In genomic region chr2:102103992-102104871, GRCh38 we compare ENCODE assay signal across 8 cellular contexts. TPM values are rescaled to one million over a fixed set of nuclear protein-coding genes. Genes with fewer than 3 reads are reported as not detected.
DNase-seq lines count a peak whose midpoint lies in the region; ATAC-seq, FAIRE-seq and TF ChIP-seq lines count a peak whose summit lies in the region.

No MANE protein-coding gene starts in this region.

- H3K4me3 ChIP-seq in Peyer's patch, result peak overlapping the region; percentile 12 to 38 (median 28)
- H3K4me3 ChIP-seq in kidney (ENCODE audit: low read length in 2 of 2), result peak overlapping the region; percentile 48 to 51

- H3K36me3 ChIP-seq in Peyer's patch, result no peaks in the 10 kb centered on the region
- H3K36me3 ChIP-seq in kidney (ENCODE audit: control insufficient read depth in 1 of 2, insufficient read depth in 2 of 2, low read length in 2 of 2), result no peaks in the 10 kb centered on the region

- peak; percentile 66 for ATAC-seq in HG02571 (IDR thresholded peaks at IDR 0.05; ENCODE audit: unreplicated experiment)
- ATAC-seq in activated naive CD4-positive, alpha-beta T cell treated with anti-CD3 and anti-CD28 coated beads, Interleukin-2, amount 50 U/mL, for 72 hours, result peak; percentile 74 to 82

- H3K4me1 ChIP-seq in Peyer's patch (no peaks in the 10 kb centered on the region), kidney (ENCODE audit: control insufficient read depth in 1 of 2, insufficient read depth in 1 of 2, low read depth in 1 of 2, low read length in 2 of 2) (peaks cover 10 to 16% of the 10 kb centered on the region in 2 donors)

- intact Hi-C loops in kidney (cut with DNase I), result no loop called here

- peak overlapping the region; percentile 67 to 89 for H3K27ac Mint-ChIP-seq in activated naive CD4-positive, alpha-beta T cell treated with anti-CD3 and anti-CD28 coated beads, Interleukin-2, amount 50 U/mL, for 72 hours

- DNase-seq in GM10248 (ENCODE audit: extremely low spot score), result peak; percentile 34
- peak in 2 of 3 donors; percentile 22 to 77 for DNase-seq in Peyer's patch
- DNase-seq in activated naive CD4-positive, alpha-beta T cell treated with anti-CD3 and anti-CD28 coated beads, Interleukin-2, amount 50 U/mL, for 72 hours (ENCODE audit: low spot score in 2 of 2), result peak; percentile 74 to 76
- DNase-seq in kidney, result peak; percentile 89
- DNase-seq in stimulated activated CD4-positive, alpha-beta T cell treated with anti-CD3 and anti-CD28 coated beads, Interleukin-4, amount 100 ng/mL, for 48 hours (ENCODE audit: low read depth in 2 of 2), result peak; percentile 77 to 78
- DNase-seq in nucleus accumbens (lab: John Stamatoyannopoulos, UW), result no peak
- no peak for DNase-seq in NCI-H2171 treated with DMSO at 0.1 percent for 48 hours (lab: John Stamatoyannopoulos, UW)

- H3K27ac ChIP-seq in Peyer's patch (peak overlapping the region; percentile 29 to 61 (median 52)), kidney (ENCODE audit: low read depth in 2 of 2, low read length in 2 of 2) (peak overlapping the region; percentile 74 to 75)

- no peak for TF ChIP-seq POLR2A in Peyer's patch (IDR thresholded peaks at IDR 0.05)

- H3K27me3 ChIP-seq in Peyer's patch, result no peaks in the 10 kb centered on the region

- POLR2A ChIA-PET in GM10248 (lab: Yijun Ruan, JAX), result no interaction called here

- no peak for FAIRE-seq in kidney (lab: Jason Lieb, UNC)

- peaks cover 10 to 20% of the 10 kb centered on the region in 2 donors for H3K36me3 Mint-ChIP-seq in activated naive CD4-positive, alpha-beta T cell treated with anti-CD3 and anti-CD28 coated beads, Interleukin-2, amount 50 U/mL, for 72 hours

- peak overlapping the region; percentile 2 to 32 for H3K9ac ChIP-seq in kidney (ENCODE audit: low read length in 2 of 2)

- peaks cover 0 to 6% of the 10 kb centered on the region in 2 donors for H3K9me3 Mint-ChIP-seq in activated naive CD4-positive, alpha-beta T cell treated with anti-CD3 and anti-CD28 coated beads, Interleukin-2, amount 50 U/mL, for 72 hours

- H3K9me3 ChIP-seq in Peyer's patch, result no peaks in the 10 kb centered on the region
- no peaks in the 10 kb centered on the region for H3K9me3 ChIP-seq in kidney (ENCODE audit: control insufficient read depth in 1 of 2, low read length in 2 of 2)

- TF ChIP-seq CTCF in GM10248 (IDR thresholded peaks at IDR 0.05; ENCODE audit: control extremely low read depth, extremely low read depth, low read depth, missing control alignments) (no peak), Peyer's patch (IDR thresholded peaks at IDR 0.05) (no peak), kidney (IDR thresholded peaks at IDR 0.05; ENCODE audit: borderline replicate concordance, extremely low read depth, insufficient read depth) (no peak)

- CTCF ChIA-PET in GM10248 (lab: Yijun Ruan, JAX), result no interaction called here

RNA-seq across cellular contexts. Expression of gene IL1R1, which starts 38.3 kb away (rescaled TPM):
- 100 to 1,000 TPM in 1 of 4 donors, 10 to 100 TPM in 3; 20.0 to 157 (median 38.9) TPM for total RNA-seq in Peyer's patch
- 1 to 10 TPM; 6.8 to 6.9 TPM for total RNA-seq in activated naive CD4-positive, alpha-beta T cell treated with anti-CD3 and anti-CD28 coated beads, Interleukin-2, amount 50 U/mL, for 72 hours
- total RNA-seq in kidney, result 95.9 TPM
- 24.6 TPM for polyA plus RNA-seq in kidney (ENCODE audit: insufficient read depth, low read depth, low replicate concordance)

Comparison
In these comparisons a context has a peak if more than half of its experiments do, and no peak if none do; other contexts are left out.
1. DNase-seq: peak in GM10248 (single experiment), Peyer's patch (2 of 3), activated naive CD4-positive, alpha-beta T cell treated with anti-CD3 and anti-CD28 coated beads, Interleukin-2, amount 50 U/mL, for 72 hours (2 of 2), kidney (single experiment) and stimulated activated CD4-positive, alpha-beta T cell treated with anti-CD3 and anti-CD28 coated beads, Interleukin-4, amount 100 ng/mL, for 48 hours (2 of 2); none in nucleus accumbens (0 of 56) and NCI-H2171 treated with DMSO at 0.1 percent for 48 hours (single experiment).